ENCODE assay signal across 2 cellular contexts in the genomic region with DNA sequence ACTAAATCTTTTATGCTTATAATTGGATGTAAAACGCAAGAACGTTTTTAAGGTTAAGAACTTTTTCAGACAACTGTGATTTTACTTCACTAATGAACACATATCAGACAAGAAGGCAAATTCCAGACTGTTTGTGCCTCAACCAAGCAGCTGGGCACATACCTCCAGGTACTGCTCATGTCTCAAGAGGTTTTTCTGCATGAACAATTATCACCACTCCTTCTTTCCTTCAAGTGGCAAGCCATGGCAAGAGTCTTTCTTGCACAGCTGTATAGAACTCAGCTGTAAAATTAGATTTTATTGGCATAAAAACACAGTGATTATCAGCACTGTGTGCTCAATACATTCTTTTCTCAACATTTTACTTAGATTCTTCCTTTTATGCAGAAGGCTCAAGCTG.
TF ChIP-seq lines count a peak whose summit lies in the region.

No MANE protein-coding gene starts in this region.

TF ChIP-seq in IMR-90, 13 proteins besides CTCF, POLR2A, EP300 and RAD21:
- TF ChIP-seq RCOR1 (IDR thresholded peaks at IDR 0.05; ENCODE audit: insufficient replicate concordance, low read length): no peak
- TF ChIP-seq FOS (IDR thresholded peaks at IDR 0.05; ENCODE audit: low read depth, low read length): no peak
- no peak for TF ChIP-seq MXI1 (IDR thresholded peaks at IDR 0.05; ENCODE audit: borderline replicate concordance, low read depth, low read length)
- TF ChIP-seq, protein P1, sequence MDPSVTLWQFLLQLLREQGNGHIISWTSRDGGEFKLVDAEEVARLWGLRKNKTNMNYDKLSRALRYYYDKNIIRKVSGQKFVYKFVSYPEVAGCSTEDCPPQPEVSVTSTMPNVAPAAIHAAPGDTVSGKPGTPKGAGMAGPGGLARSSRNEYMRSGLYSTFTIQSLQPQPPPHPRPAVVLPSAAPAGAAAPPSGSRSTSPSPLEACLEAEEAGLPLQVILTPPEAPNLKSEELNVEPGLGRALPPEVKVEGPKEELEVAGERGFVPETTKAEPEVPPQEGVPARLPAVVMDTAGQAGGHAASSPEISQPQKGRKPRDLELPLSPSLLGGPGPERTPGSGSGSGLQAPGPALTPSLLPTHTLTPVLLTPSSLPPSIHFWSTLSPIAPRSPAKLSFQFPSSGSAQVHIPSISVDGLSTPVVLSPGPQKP (IDR thresholded peaks at IDR 0.05; ENCODE audit: borderline replicate concordance, low read depth, low read length): no peak
- TF ChIP-seq RFX5 (IDR thresholded peaks at IDR 0.05; ENCODE audit: low read depth, low read length): no peak
- TF ChIP-seq, protein P2, sequence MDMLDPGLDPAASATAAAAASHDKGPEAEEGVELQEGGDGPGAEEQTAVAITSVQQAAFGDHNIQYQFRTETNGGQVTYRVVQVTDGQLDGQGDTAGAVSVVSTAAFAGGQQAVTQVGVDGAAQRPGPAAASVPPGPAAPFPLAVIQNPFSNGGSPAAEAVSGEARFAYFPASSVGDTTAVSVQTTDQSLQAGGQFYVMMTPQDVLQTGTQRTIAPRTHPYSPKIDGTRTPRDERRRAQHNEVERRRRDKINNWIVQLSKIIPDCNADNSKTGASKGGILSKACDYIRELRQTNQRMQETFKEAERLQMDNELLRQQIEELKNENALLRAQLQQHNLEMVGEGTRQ (IDR thresholded peaks at IDR 0.05; ENCODE audit: low read depth, low read length): no peak
- no peak for TF ChIP-seq NFE2L2 (IDR thresholded peaks at IDR 0.05; ENCODE audit: low read depth, low read length)
- TF ChIP-seq MAFK (IDR thresholded peaks at IDR 0.05; ENCODE audit: low read depth, low read length): no peak
- no peak for TF ChIP-seq BHLHE40 (IDR thresholded peaks at IDR 0.05; ENCODE audit: low read depth, low read length)
- no peak for TF ChIP-seq CHD1 (IDR thresholded peaks at IDR 0.05; ENCODE audit: low read depth, low read length)
- no peak for TF ChIP-seq SMC3 (IDR thresholded peaks at IDR 0.05; ENCODE audit: low read depth, low read length)
- no peak for TF ChIP-seq CEBPB (IDR thresholded peaks at IDR 0.05; ENCODE audit: low read depth, low read length)
- TF ChIP-seq MAZ (IDR thresholded peaks at IDR 0.05; ENCODE audit: borderline replicate concordance, low read depth, low read length): no peak
TF ChIP-seq in IMR-90: peak in this region for 0.

TF ChIP-seq in GM12891, 5 proteins besides CTCF, POLR2A, EP300 and RAD21:
- TF ChIP-seq PAX5 (IDR thresholded peaks at IDR 0.05; ENCODE audit: insufficient read depth, low read length, severe bottlenecking) (no peak), SPI1 (IDR thresholded peaks at IDR 0.05; ENCODE audit: low read depth, low read length) (no peak), POLR2AphosphoS5 (IDR thresholded peaks at IDR 0.05; ENCODE audit: low read depth, low read length) (no peak)
